ENCODE assay signal across 36 cellular contexts in genomic region chr12:93104535-93104934, GRCh38.
"Had no signal": no experiment of that assay in that cellular context is flagged by ENCODE, and none has a peak within 500 bp of the region (broad histone marks: within the 10 kb centered on the region; RNA-seq: fewer than 3 reads in every experiment).

No MANE protein-coding gene starts in this region.

- H3K36me3 Mint-ChIP-seq: activated CD4-positive, alpha-beta memory T cell treated with anti-CD3 and anti-CD28 coated beads for 36 hours; activated naive CD4-positive, alpha-beta T cell treated with anti-CD3 and anti-CD28 coated beads, Interleukin-2, amount 50 U/mL, for 72 hours; activated naive CD8-positive, alpha-beta T cell treated with anti-CD3 and anti-CD28 coated beads for 36 hours had no signal

- ATAC-seq: activated CD8-positive, alpha-beta T cell treated with anti-CD3 and anti-CD28 coated beads for 36 hours; activated naive CD4-positive, alpha-beta T cell treated with anti-CD3 and anti-CD28 coated beads, Interleukin-2, amount 50 U/mL, for 72 hours; activated T-cell treated with anti-CD3 and anti-CD28 coated beads, Interleukin-2, amount 50 U/mL, for 4 hours; activated T-cell treated with anti-CD3 and anti-CD28 coated beads, Interleukin-2, amount 50 U/mL, for 72 hours; activated T-helper 17 cell treated with anti-CD3 and anti-CD28 coated beads, Interleukin-2, amount 50 U/mL, for 72 hours; body of pancreas had no signal

- DNase-seq: activated B cell treated with CpG ODN at 0.5 μM for 24 hours; activated CD4-positive, alpha-beta memory T cell treated with anti-CD3 and anti-CD28 coated beads for 36 hours; activated CD4-positive, alpha-beta T cell treated with anti-CD3 and anti-CD28 coated beads for 4 hours; activated CD4-positive, alpha-beta T cell treated with anti-CD3 and anti-CD28 coated beads, Interleukin-2, amount 10 ng/mL, durations not matched to agents 24 days and 14 days; activated CD4-positive, alpha-beta T cell treated with anti-CD3 and anti-CD28 coated beads, Interleukin-2, amount 50 U/mL, for 1 hour; activated CD4-positive, alpha-beta T cell treated with anti-CD3 and anti-CD28 coated beads, Interleukin-2, amount 50 U/mL, for 4 hours; activated CD4-positive, CD25-positive, alpha-beta regulatory T cell treated with anti-CD3 and anti-CD28 coated beads, Interleukin-2, amount 50 U/mL, for 72 hours; activated CD8-positive, alpha-beta memory T cell treated with anti-CD3 and anti-CD28 coated beads, Interleukin-2, amount 50 U/mL, for 4 hours; activated CD8-positive, alpha-beta T cell treated with anti-CD3 and anti-CD28 coated beads for 36 hours; activated effector memory CD4-positive, alpha-beta T cell treated with anti-CD3 and anti-CD28 coated beads, Interleukin-2, amount 50 U/mL, for 16 hours; activated gamma-delta T cell treated with Interleukin-2 at 50 U/mL for 16 hours; activated naive CD4-positive, alpha-beta T cell; activated naive CD4-positive, alpha-beta T cell treated with anti-CD3 and anti-CD28 coated beads for 36 hours; activated naive CD4-positive, alpha-beta T cell treated with anti-CD3 and anti-CD28 coated beads, Interleukin-2, amount 50 U/mL, for 16 hours; activated naive CD8-positive, alpha-beta T cell treated with anti-CD3 and anti-CD28 coated beads for 36 hours; activated T-cell treated with anti-CD3 and anti-CD28 coated beads for 4 hours; activated T-cell treated with anti-CD3 and anti-CD28 coated beads, Interleukin-2, amount 50 U/mL, for 1 hour; activated T-cell treated with anti-CD3 and anti-CD28 coated beads, Interleukin-2, amount 50 U/mL, for 4 hours; activated T-cell treated with anti-CD3 and anti-CD28 coated beads, Interleukin-2, amount 50 U/mL, for 72 hours; adrenal gland; amniotic stem cell; aorta; body of pancreas; brain microvascular endothelial cell; central memory CD4-positive, alpha-beta T cell; T-helper 1 cell; T-helper 2 cell; T-helper 9 cell had no signal

- H3K36me3 ChIP-seq: adrenal gland, brain microvascular endothelial cell, breast epithelium had no signal

- H3K27me3 ChIP-seq: adrenal gland, body of pancreas, brain microvascular endothelial cell, breast epithelium had no signal

- H3K4me3 ChIP-seq: adrenal gland, body of pancreas, breast epithelium had no signal

- H3K27ac ChIP-seq: adrenal gland, body of pancreas, brain microvascular endothelial cell, breast epithelium had no signal

- H3K4me1 ChIP-seq: adrenal gland, body of pancreas, breast epithelium had no signal

- H3K9me3 ChIP-seq: adrenal gland, body of pancreas, breast epithelium had no signal

- H3K27me3 Mint-ChIP-seq: activated B cell treated with CpG ODN at 0.5 μM for 24 hours; activated CD4-positive, alpha-beta memory T cell treated with anti-CD3 and anti-CD28 coated beads for 36 hours; activated CD4-positive, alpha-beta T cell treated with anti-CD3 and anti-CD28 coated beads, Interleukin-2, amount 10 ng/mL, durations not matched to agents 24 days and 14 days; activated CD8-positive, alpha-beta T cell treated with anti-CD3 and anti-CD28 coated beads for 36 hours; activated naive CD8-positive, alpha-beta T cell treated with anti-CD3 and anti-CD28 coated beads for 36 hours; activated T-helper 17 cell treated with anti-CD3 and anti-CD28 coated beads, Interleukin-2, amount 50 U/mL, for 72 hours had no signal

- FAIRE-seq: astrocyte, TTC549 had no signal

- H3K27ac Mint-ChIP-seq: activated B cell treated with CpG ODN at 0.5 μM for 24 hours; activated CD4-positive, alpha-beta memory T cell treated with anti-CD3 and anti-CD28 coated beads for 36 hours; activated CD4-positive, alpha-beta T cell treated with anti-CD3 and anti-CD28 coated beads, Interleukin-2, amount 10 ng/mL, durations not matched to agents 24 days and 14 days; activated CD8-positive, alpha-beta T cell treated with anti-CD3 and anti-CD28 coated beads for 36 hours; activated naive CD4-positive, alpha-beta T cell treated with anti-CD3 and anti-CD28 coated beads for 36 hours; activated naive CD4-positive, alpha-beta T cell treated with anti-CD3 and anti-CD28 coated beads, Interleukin-2, amount 50 U/mL, for 72 hours; activated naive CD8-positive, alpha-beta T cell treated with anti-CD3 and anti-CD28 coated beads for 36 hours; activated T-cell treated with anti-CD3 and anti-CD28 coated beads, Interleukin-2, amount 50 U/mL, for 72 hours; activated T-helper 1 cell treated with anti-CD3 and anti-CD28 coated beads, Interleukin-12 subunit alpha, Interleukin-12 subunit beta, Interleukin-2, Interleukin-4 antibody, amounts not matched to agents 30 ng/mL and 10 ng/mL and 1 ng/mL, durations not matched to agents 14 hours and 24 hours and 36 hours; activated T-helper 17 cell treated with anti-CD3 and anti-CD28 coated beads, Interleukin-2, amount 50 U/mL, for 72 hours; T-helper 1 cell treated with Interleukin-12 subunit alpha and Interleukin-12 subunit beta and Interleukin-4 antibody, amounts not matched to agents 30 μg/mL and 1 μg/mL, for 36 hours; T-helper 2 cell treated with Interferon-gamma antibody and Interleukin-4, amounts not matched to agents 5 μg/mL and 100 μg/mL, for 36 hours had no signal

- H3K9me3 Mint-ChIP-seq: activated B cell treated with CpG ODN at 0.5 μM for 24 hours; activated CD4-positive, alpha-beta memory T cell treated with anti-CD3 and anti-CD28 coated beads for 36 hours; activated CD4-positive, alpha-beta T cell treated with anti-CD3 and anti-CD28 coated beads, Interleukin-2, amount 10 ng/mL, durations not matched to agents 24 days and 14 days; activated CD8-positive, alpha-beta T cell treated with anti-CD3 and anti-CD28 coated beads for 36 hours; activated naive CD4-positive, alpha-beta T cell treated with anti-CD3 and anti-CD28 coated beads for 36 hours; activated naive CD8-positive, alpha-beta T cell treated with anti-CD3 and anti-CD28 coated beads for 36 hours; activated T-cell treated with anti-CD3 and anti-CD28 coated beads, Interleukin-2, amount 50 U/mL, for 4 hours; activated T-cell treated with anti-CD3 and anti-CD28 coated beads, Interleukin-2, amount 50 U/mL, for 72 hours; activated T-helper 1 cell treated with anti-CD3 and anti-CD28 coated beads, Interleukin-12 subunit alpha, Interleukin-12 subunit beta, Interleukin-2, Interleukin-4 antibody, amounts not matched to agents 30 ng/mL and 10 ng/mL and 1 ng/mL, durations not matched to agents 14 hours and 24 hours and 36 hours; activated T-helper 17 cell treated with anti-CD3 and anti-CD28 coated beads, Interleukin-2, amount 50 U/mL, for 72 hours; T-helper 1 cell treated with Interleukin-12 subunit alpha and Interleukin-12 subunit beta and Interleukin-4 antibody, amounts not matched to agents 30 μg/mL and 1 μg/mL, for 36 hours; T-helper 2 cell treated with Interferon-gamma antibody and Interleukin-4, amounts not matched to agents 5 μg/mL and 100 μg/mL, for 36 hours had no signal

- H3K4me1 Mint-ChIP-seq: activated CD4-positive, alpha-beta T cell treated with anti-CD3 and anti-CD28 coated beads, Interleukin-2, amount 10 ng/mL, durations not matched to agents 24 days and 14 days; activated T-helper 17 cell treated with anti-CD3 and anti-CD28 coated beads, Interleukin-2, amount 50 U/mL, for 72 hours had no signal

- H3K4me3 Mint-ChIP-seq: activated B cell treated with CpG ODN at 0.5 μM for 24 hours; activated CD4-positive, alpha-beta memory T cell treated with anti-CD3 and anti-CD28 coated beads for 36 hours; activated CD4-positive, alpha-beta T cell treated with anti-CD3 and anti-CD28 coated beads, Interleukin-2, amount 10 ng/mL, durations not matched to agents 24 days and 14 days; activated CD8-positive, alpha-beta T cell treated with anti-CD3 and anti-CD28 coated beads for 36 hours; activated naive CD4-positive, alpha-beta T cell treated with anti-CD3 and anti-CD28 coated beads for 36 hours; activated naive CD8-positive, alpha-beta T cell treated with anti-CD3 and anti-CD28 coated beads for 36 hours; activated T-cell treated with anti-CD3 and anti-CD28 coated beads, Interleukin-2, amount 50 U/mL, for 4 hours; activated T-cell treated with anti-CD3 and anti-CD28 coated beads, Interleukin-2, amount 50 U/mL, for 72 hours; activated T-helper 1 cell treated with anti-CD3 and anti-CD28 coated beads, Interleukin-12 subunit alpha, Interleukin-12 subunit beta, Interleukin-2, Interleukin-4 antibody, amounts not matched to agents 30 ng/mL and 10 ng/mL and 1 ng/mL, durations not matched to agents 14 hours and 24 hours and 36 hours; activated T-helper 17 cell treated with anti-CD3 and anti-CD28 coated beads, Interleukin-2, amount 50 U/mL, for 72 hours; T-helper 1 cell treated with Interleukin-12 subunit alpha and Interleukin-12 subunit beta and Interleukin-4 antibody, amounts not matched to agents 30 μg/mL and 1 μg/mL, for 36 hours; T-helper 2 cell treated with Interferon-gamma antibody and Interleukin-4, amounts not matched to agents 5 μg/mL and 100 μg/mL, for 36 hours had no signal
